ENCODE assay signal across 15 cellular contexts in genomic region chr10:37937864-37938263, GRCh38. TPM values are rescaled to one million over a fixed set of nuclear protein-coding genes. Genes with fewer than 3 reads are reported as not detected.
DNase-seq lines count a peak whose midpoint lies in the region; ATAC-seq and TF ChIP-seq lines count a peak whose summit lies in the region.
"Had no signal": no experiment of that assay in that cellular context is flagged by ENCODE, and none has a peak within 500 bp of the region (broad histone marks: within the 10 kb centered on the region; RNA-seq: fewer than 3 reads in every experiment).

No MANE protein-coding gene starts in this region.

- in situ Hi-C loops in GM23248 (cut with MboI) (no loop called here), SK-MEL-5 (cut with HindIII; ENCODE audit: low pct_unique_long_range_greater_than_20kb, low sequenced_read_pairs) (no loop called here)

- no peak for ATAC-seq in foreskin keratinocyte

- no peaks in the 10 kb centered on the region for H3K9me3 ChIP-seq in GM23248 (ENCODE audit: low read depth)
- H3K9me3 ChIP-seq: BE2C, HAP-1 had no signal

- H3K4me3 ChIP-seq in GM23248: no peak overlapping the region
- H3K4me3 ChIP-seq in fibroblast of villous mesenchyme (ENCODE audit: low read depth, low read length): no peak overlapping the region
- H3K4me3 ChIP-seq: HAP-1 had no signal

- H3K9ac ChIP-seq in GM23248: no peak overlapping the region

- no peaks in the 10 kb centered on the region for H3K79me2 ChIP-seq in GM23248 (ENCODE audit: insufficient read depth)

- no peak overlapping the region for H3K27ac Mint-ChIP-seq in HFFc6
- H3K27ac Mint-ChIP-seq: CD8-positive, alpha-beta memory T cell had no signal

- DNase-seq in GM23248 (peak; percentile 8), HFFc6 (no peak), SK-MEL-5 (ENCODE audit: low read depth, low spot score) (peak; percentile 8), fibroblast of villous mesenchyme (ENCODE audit: low read depth) (peak; percentile 7), foreskin keratinocyte (no peak)
- DNase-seq in stimulated activated CD4-positive, alpha-beta T cell treated with anti-CD3 and anti-CD28 coated beads, Interleukin-4, amount 100 ng/mL, for 24 hours: no peak
- DNase-seq: ACHN; BE2C; C1 segment of cervical spinal cord; CD4-positive, CD25-positive, alpha-beta regulatory T cell; CD8-positive, alpha-beta memory T cell; COR-L47; DMS79 treated with DMSO at 0.1 percent for 48 hours; GF-D8 had no signal

- H3K4me1 ChIP-seq in GM23248 (ENCODE audit: insufficient read depth): no peaks in the 10 kb centered on the region
- H3K4me1 ChIP-seq in foreskin keratinocyte: no peaks in the 10 kb centered on the region
- H3K4me1 ChIP-seq: BE2C, HAP-1 had no signal

- H3K9me3 Mint-ChIP-seq in HFFc6: no peaks in the 10 kb centered on the region
- H3K9me3 Mint-ChIP-seq: CD8-positive, alpha-beta memory T cell had no signal

- H3K27me3 Mint-ChIP-seq in HFFc6 (ENCODE audit: insufficient read depth): peaks cover 1% of the 10 kb centered on the region
- H3K27me3 Mint-ChIP-seq: CD4-positive, CD25-positive, alpha-beta regulatory T cell had no signal

- H3K36me3 ChIP-seq in GM23248 (ENCODE audit: low read depth): no peaks in the 10 kb centered on the region
- H3K36me3 ChIP-seq: BE2C, HAP-1 had no signal

- no peaks in the 10 kb centered on the region for H3K4me1 Mint-ChIP-seq in HFFc6 (ENCODE audit: low read depth)
- H3K4me1 Mint-ChIP-seq: CD4-positive, CD25-positive, alpha-beta regulatory T cell; CD8-positive, alpha-beta memory T cell had no signal

- 38 to 45% methylated on average over 5 of the region's 5 CpGs for WGBS in GM23248 (ENCODE audit: low coverage in 1 of 2, low lambda C conversion rate in 2 of 2, missing lambda C conversion rate in 2 of 2), 2 experiments

- H4K20me1 ChIP-seq in GM23248 (ENCODE audit: insufficient read depth): no peaks in the 10 kb centered on the region

- no peaks in the 10 kb centered on the region for H3F3A ChIP-seq in GM23248 (ENCODE audit: insufficient read depth)

- H3K27me3 ChIP-seq in GM23248 (replicated peaks; ENCODE audit: insufficient read depth) (no peaks in the 10 kb centered on the region), foreskin keratinocyte (no peaks in the 10 kb centered on the region)
- H3K27me3 ChIP-seq: BE2C had no signal

- H2AFZ ChIP-seq in GM23248: no peak overlapping the region

- no peak overlapping the region for H3K27ac ChIP-seq in GM23248
- H3K27ac ChIP-seq in foreskin keratinocyte: no peak overlapping the region

- no peak overlapping the region for H3K4me3 Mint-ChIP-seq in HFFc6
- H3K4me3 Mint-ChIP-seq: CD4-positive, CD25-positive, alpha-beta regulatory T cell; CD8-positive, alpha-beta memory T cell had no signal

- 0 out of 2 replicates have a peak, but pooled peaks have one; percentile 18 for TF ChIP-seq CTCF in HFFc6 (IDR thresholded peaks at IDR 0.05)
- TF ChIP-seq CTCF in fibroblast of villous mesenchyme (IDR thresholded peaks at IDR 0.05; ENCODE audit: insufficient read depth, low read depth, low read length): no peak
- TF ChIP-seq CTCF in foreskin keratinocyte (conservative IDR thresholded peaks at IDR 0.05): no peak

- no peak overlapping the region for H3K4me2 ChIP-seq in GM23248 (ENCODE audit: unreplicated experiment)

- H3K36me3 Mint-ChIP-seq in HFFc6 (ENCODE audit: low read depth): no peaks in the 10 kb centered on the region
- H3K36me3 Mint-ChIP-seq: CD4-positive, CD25-positive, alpha-beta regulatory T cell; CD8-positive, alpha-beta memory T cell had no signal

- H3K9me2 ChIP-seq in GM23248 (ENCODE audit: insufficient read depth): no peaks in the 10 kb centered on the region

RNA-seq across cellular contexts. Expression of gene ZNF25, which starts 38.6 kb away (rescaled TPM):
- total RNA-seq in GM23248 (2014; rRNA removed; shearing (Covaris generic)): 11.8 and 13.8 TPM in 2 replicates
- polyA plus RNA-seq in GM23248 (2016; fragmentation: Nextera tagmentation; extraction: Ambion mirVana) (11.2 and 11.8 TPM in 2 replicates), foreskin keratinocyte (1.1 TPM in 2 replicates)
- total RNA-seq in HFFc6 (2021; fragmentation: NEBNext Ultra II Directional; extraction: Animal tissue kit (Norgen Biotek cat#: 25700)): 1 to 10 TPM; 6.2 to 7.2 (median 6.9) TPM
- 2.9 and 3.5 TPM in 2 replicates for total RNA-seq in SK-MEL-5 (2014; rRNA removed; shearing (Covaris generic))
- 2.0 and 2.8 TPM in 2 replicates for polyA plus RNA-seq in SK-MEL-5 (2015; cell fraction: cytosol; rRNA removed)
- 4.7 and 7.6 TPM in 2 replicates for polyA plus RNA-seq in SK-MEL-5 (2015; cell fraction: nucleus; rRNA removed)
- total RNA-seq in fibroblast of villous mesenchyme (11.3 and 12.5 TPM in 2 replicates), foreskin keratinocyte (3.3 and 3.9 TPM in 2 replicates)

Comparison
In these comparisons a context has a peak if more than half of its experiments do, and no peak if none do; other contexts are left out.
1. DNase-seq: peak in GM23248 (single experiment), SK-MEL-5 (single experiment) and fibroblast of villous mesenchyme (single experiment); none in HFFc6 (single experiment), foreskin keratinocyte (0 of 2) and stimulated activated CD4-positive, alpha-beta T cell treated with anti-CD3 and anti-CD28 coated beads, Interleukin-4, amount 100 ng/mL, for 24 hours (single experiment).